Comparison of ENCODE assay signal across 8 cellular contexts in genomic region chr17:68290268-68290954, GRCh38. TPM values are rescaled to one million over a fixed set of nuclear protein-coding genes. Genes with fewer than 3 reads are reported as not detected.
DNase-seq lines count a peak whose midpoint lies in the region; ATAC-seq, FAIRE-seq and TF ChIP-seq lines count a peak whose summit lies in the region.

No MANE protein-coding gene starts in this region.

- WGBS in endodermal cell (ENCODE audit: insufficient coverage in 1 of 2, insufficient read length in 1 of 2), 2 experiments, result 1 to 2% methylated on average over 14 to 50 of the region's 50 CpGs

- no peaks in the 10 kb centered on the region for H3K9me3 ChIP-seq in CD8-positive, alpha-beta memory T cell (ENCODE audit: low read length)
- H3K9me3 ChIP-seq in endodermal cell (ENCODE audit: control insufficient read depth, low read length) (no peaks in the 10 kb centered on the region), thoracic aorta (no peaks in the 10 kb centered on the region)

- H3K9me3 Mint-ChIP-seq in CD8-positive, alpha-beta memory T cell, result no peaks in the 10 kb centered on the region
- H3K9me3 Mint-ChIP-seq in activated CD8-positive, alpha-beta T cell treated with anti-CD3 and anti-CD28 coated beads, Interleukin-2, amount 10 ng/mL, durations not matched to agents 7 days and 5 days (ENCODE audit: insufficient read depth), result no peaks in the 10 kb centered on the region
- H3K9me3 Mint-ChIP-seq in endodermal cell, result no peaks in the 10 kb centered on the region
- no peaks in the 10 kb centered on the region for H3K9me3 Mint-ChIP-seq in natural killer cell

- H3K27ac Mint-ChIP-seq in CD8-positive, alpha-beta memory T cell, result peak overlapping the region; percentile 85 to 100 (median 99)
- peak overlapping the region; percentile 97 for H3K27ac Mint-ChIP-seq in activated CD8-positive, alpha-beta T cell treated with anti-CD3 and anti-CD28 coated beads, Interleukin-2, amount 10 ng/mL, durations not matched to agents 7 days and 5 days
- H3K27ac Mint-ChIP-seq in endodermal cell (no peak overlapping the region), natural killer cell (peak overlapping the region; percentile 98 to 99)

- POLR2A ChIA-PET in CD8-positive, alpha-beta memory T cell (lab: Charles Lee), result interaction anchor here (0.5 to 3.8 kb wide), 24 partner anchors 21 to 222 kb away, joined by 3 to 42 read pairs (median 6); partner anchors contain the start of genes AMZ2, PRKAR1A and WIPI1
- POLR2A ChIA-PET in activated CD8-positive, alpha-beta T cell treated with anti-CD3 and anti-CD28 coated beads, Interleukin-2, amount 10 ng/mL, durations not matched to agents 7 days and 5 days (lab: Charles Lee), result interaction anchor here (0.6 to 3.4 kb wide), 27 partner anchors 20 to 222 kb away, joined by 3 to 36 read pairs (median 7); partner anchors contain the start of genes AMZ2, PRKAR1A and WIPI1

- H3K4me1 ChIP-seq in CD8-positive, alpha-beta memory T cell (ENCODE audit: insufficient read depth, low read length), result peaks cover 45% of the 10 kb centered on the region
- H3K4me1 ChIP-seq in KMS-11 (ENCODE audit: low read depth, poor library complexity, severe bottlenecking), result peaks cover 20% of the 10 kb centered on the region
- no peaks in the 10 kb centered on the region for H3K4me1 ChIP-seq in endodermal cell (ENCODE audit: control insufficient read depth, insufficient read depth, low read length)
- peaks cover 0 to 28% of the 10 kb centered on the region in 2 donors for H3K4me1 ChIP-seq in thoracic aorta (ENCODE audit: control insufficient read depth in 1 of 2, low read depth in 2 of 2)

- H3K4me3 ChIP-seq in CD8-positive, alpha-beta memory T cell (ENCODE audit: low read length), result peak overlapping the region; percentile 86
- H3K4me3 ChIP-seq in KMS-11 (IDR thresholded peaks at IDR 0.05; ENCODE audit: insufficient read depth, low read depth, low read length) (no peak overlapping the region), endodermal cell (ENCODE audit: low read length) (peak overlapping the region; percentile 84), thoracic aorta (peak overlapping the region; percentile 83)

- H3K36me3 Mint-ChIP-seq in CD8-positive, alpha-beta memory T cell, result peaks cover 0 to 6% (median 0%) of the 10 kb centered on the region in 3 donors
- peaks cover 23% of the 10 kb centered on the region for H3K36me3 Mint-ChIP-seq in activated CD8-positive, alpha-beta T cell treated with anti-CD3 and anti-CD28 coated beads, Interleukin-2, amount 10 ng/mL, durations not matched to agents 7 days and 5 days (ENCODE audit: low read depth)
- H3K36me3 Mint-ChIP-seq in endodermal cell (ENCODE audit: low read depth) (no peaks in the 10 kb centered on the region), natural killer cell (no peaks in the 10 kb centered on the region)

- H3K27ac ChIP-seq in CD8-positive, alpha-beta memory T cell (ENCODE audit: low read depth, low read length), result peak overlapping the region; percentile 94
- H3K27ac ChIP-seq in KMS-11 (peak overlapping the region; percentile 90), endodermal cell (ENCODE audit: low read depth, low read length) (no peak overlapping the region), thoracic aorta (no peak overlapping the region)

- ATAC-seq in activated CD8-positive, alpha-beta T cell treated with anti-CD3 and anti-CD28 coated beads, Interleukin-2, amount 10 ng/mL, durations not matched to agents 7 days and 5 days, result peak; percentile 1
- ATAC-seq in natural killer cell (peak; percentile 6 to 18 (median 15)), thoracic aorta (ENCODE audit: insufficient number of reproducible peaks, low FRiP score, low read depth) (no peak)

- CTCF ChIA-PET in CD8-positive, alpha-beta memory T cell (lab: Charles Lee), result interaction anchor here (0.9 to 4.0 kb wide), 12 partner anchors 13 to 176 kb away, joined by 3 to 21 read pairs (median 4); no protein-coding TSS in a partner anchor
- CTCF ChIA-PET in activated CD8-positive, alpha-beta T cell treated with anti-CD3 and anti-CD28 coated beads, Interleukin-2, amount 10 ng/mL, durations not matched to agents 7 days and 5 days (lab: Charles Lee), result interaction anchor here (0.6 to 3.5 kb wide), 13 partner anchors 27 to 172 kb away, joined by 3 to 21 read pairs (median 4); partner anchors contain the start of gene WIPI1

- peak overlapping the region; percentile 87 to 100 (median 100) for H3K4me3 Mint-ChIP-seq in CD8-positive, alpha-beta memory T cell
- peak overlapping the region; percentile 98 for H3K4me3 Mint-ChIP-seq in activated CD8-positive, alpha-beta T cell treated with anti-CD3 and anti-CD28 coated beads, Interleukin-2, amount 10 ng/mL, durations not matched to agents 7 days and 5 days
- H3K4me3 Mint-ChIP-seq in endodermal cell (peak overlapping the region; percentile 61), natural killer cell (peak overlapping the region; percentile 99)

- H4K20me1 ChIP-seq in KMS-11 (ENCODE audit: insufficient read depth), result no peaks in the 10 kb centered on the region

- TF ChIP-seq CTCF in KMS-11 (conservative IDR thresholded peaks at IDR 0.05; ENCODE audit: low read depth, low read length) (no peak), endodermal cell (conservative IDR thresholded peaks at IDR 0.05) (no peak), natural killer cell (IDR thresholded peaks at IDR 0.05) (no peak), thoracic aorta (IDR thresholded peaks at IDR 0.05) (no peak)

- DNase-seq in CD8-positive, alpha-beta memory T cell, result peak; percentile 64 to 84 (median 76)
- peak; percentile 67 for DNase-seq in activated CD8-positive, alpha-beta T cell treated with anti-CD3 and anti-CD28 coated beads, Interleukin-2, amount 10 ng/mL, durations not matched to agents 7 days and 5 days
- peak; percentile 84 for DNase-seq in endodermal cell
- DNase-seq in natural killer cell, result peak; percentile 69
- no peak for DNase-seq in thoracic aorta (ENCODE audit: low spot score)
- DNase-seq in HTR-8/SVneo (ENCODE audit: insufficient read length, low spot score), result no peak
- DNase-seq in NCI-H128 (lab: John Stamatoyannopoulos, UW; ENCODE audit: unreplicated experiment), result no peak

- H3K79me2 ChIP-seq in KMS-11 (ENCODE audit: insufficient read depth, low read depth), result no peaks in the 10 kb centered on the region; the same call in 1 of the 2 replicates

- H3K9ac ChIP-seq in KMS-11 (peak overlapping the region; percentile 98), endodermal cell (ENCODE audit: extremely low read depth, low read length, poor library complexity, severe bottlenecking) (peak overlapping the region; percentile 78)

- H2AFZ ChIP-seq in KMS-11 (ENCODE audit: low read depth), result peak overlapping the region; percentile 64

- no peaks in the 10 kb centered on the region for H3K27me3 Mint-ChIP-seq in CD8-positive, alpha-beta memory T cell
- no peaks in the 10 kb centered on the region for H3K27me3 Mint-ChIP-seq in activated CD8-positive, alpha-beta T cell treated with anti-CD3 and anti-CD28 coated beads, Interleukin-2, amount 10 ng/mL, durations not matched to agents 7 days and 5 days (ENCODE audit: low read depth)
- H3K27me3 Mint-ChIP-seq in endodermal cell (ENCODE audit: insufficient read depth), result peaks cover 68% of the 10 kb centered on the region
- no peaks in the 10 kb centered on the region for H3K27me3 Mint-ChIP-seq in natural killer cell (ENCODE audit: low read depth in 2 of 2)

- FAIRE-seq in HTR-8/SVneo (lab: Jason Lieb, UNC), result no peak

- no peaks in the 10 kb centered on the region for H3K36me3 ChIP-seq in CD8-positive, alpha-beta memory T cell (ENCODE audit: insufficient read depth, low read length)
- H3K36me3 ChIP-seq in KMS-11 (ENCODE audit: insufficient read depth) (no peaks in the 10 kb centered on the region), endodermal cell (ENCODE audit: control insufficient read depth, insufficient read depth, low read length) (no peaks in the 10 kb centered on the region), thoracic aorta (no peaks in the 10 kb centered on the region)

- peaks cover 47 to 79% (median 62%) of the 10 kb centered on the region in 3 donors for H3K4me1 Mint-ChIP-seq in CD8-positive, alpha-beta memory T cell
- peaks cover 60% of the 10 kb centered on the region for H3K4me1 Mint-ChIP-seq in activated CD8-positive, alpha-beta T cell treated with anti-CD3 and anti-CD28 coated beads, Interleukin-2, amount 10 ng/mL, durations not matched to agents 7 days and 5 days (ENCODE audit: low read depth)
- H3K4me1 Mint-ChIP-seq in endodermal cell (peaks cover 23% of the 10 kb centered on the region), natural killer cell (peaks cover 74% of the 10 kb centered on the region in 2 donors)

- intact Hi-C loops in natural killer cell (cut with micrococcal nuclease), result loop anchor here (5.0 to 10.0 kb wide), 2 partner anchors 43 to 144 kb away; partner anchors contain the start of gene AMZ2

- no peaks in the 10 kb centered on the region for H3K27me3 ChIP-seq in CD8-positive, alpha-beta memory T cell (ENCODE audit: insufficient read depth, low read length, poor library complexity, severe bottlenecking)
- H3K27me3 ChIP-seq in KMS-11 (ENCODE audit: insufficient read depth, low read depth) (no peaks in the 10 kb centered on the region), endodermal cell (ENCODE audit: control insufficient read depth, insufficient read depth, low read length, poor library complexity, severe bottlenecking) (peaks cover 60% of the 10 kb centered on the region), thoracic aorta (replicated peaks; ENCODE audit: insufficient read depth) (no peaks in the 10 kb centered on the region)

- peak overlapping the region; percentile 72 for H3K4me2 ChIP-seq in KMS-11

RNA-seq across cellular contexts. Expression of gene SLC16A6, which starts 0.5 kb away (rescaled TPM):
- 1 to 10 TPM; 8.4 to 9.4 TPM for total RNA-seq in CD8-positive, alpha-beta memory T cell
- polyA plus RNA-seq in CD8-positive, alpha-beta memory T cell, result 1.3 TPM
- total RNA-seq in activated CD8-positive, alpha-beta T cell treated with anti-CD3 and anti-CD28 coated beads, Interleukin-2, amount 10 ng/mL, durations not matched to agents 7 days and 5 days, result 1 to 10 TPM; 6.9 to 7.1 TPM
- under 1 TPM; 0.18 to 0.58 TPM for total RNA-seq in endodermal cell
- 0.32 TPM for polyA plus RNA-seq in endodermal cell (2013, experiment 1 of 2)
- polyA plus RNA-seq in endodermal cell (2013, experiment 2 of 2), result 0.37 TPM
- 10 to 100 TPM; 16.5 to 20.9 (median 19.4) TPM for total RNA-seq in natural killer cell
- total RNA-seq in thoracic aorta, result 1 to 10 TPM in 1 of 2 donors, under 1 TPM in 1; 0.41 to 1.2 TPM

RNA-seq across cellular contexts. Expression of gene ARSG, which starts 0.9 kb away (rescaled TPM):
- total RNA-seq in CD8-positive, alpha-beta memory T cell, result 1 to 10 TPM; 7.0 to 7.7 TPM
- polyA plus RNA-seq in CD8-positive, alpha-beta memory T cell, result 9.5 TPM
- 10 to 100 TPM in 1 of 2 experiments, 1 to 10 TPM in 1; 9.1 to 10.7 TPM for total RNA-seq in activated CD8-positive, alpha-beta T cell treated with anti-CD3 and anti-CD28 coated beads, Interleukin-2, amount 10 ng/mL, durations not matched to agents 7 days and 5 days
- total RNA-seq in endodermal cell, result 10 to 100 TPM in 1 of 2 donors, 1 to 10 TPM in 1; 4.4 to 14.1 TPM
- polyA plus RNA-seq in endodermal cell (2013, experiment 1 of 2), result 6.2 TPM
- polyA plus RNA-seq in endodermal cell (2013, experiment 2 of 2), result 5.0 TPM
- total RNA-seq in natural killer cell, result 10 to 100 TPM; 34.8 to 52.3 (median 39.3) TPM
- 10 to 100 TPM in 1 of 2 donors, 1 to 10 TPM in 1; 5.4 to 16.9 TPM for total RNA-seq in thoracic aorta

RNA-seq across cellular contexts. Expression of gene AMZ2, which starts 42.6 kb away (rescaled TPM):
- total RNA-seq in CD8-positive, alpha-beta memory T cell, result 100 to 1,000 TPM; 113 to 118 TPM
- polyA plus RNA-seq in CD8-positive, alpha-beta memory T cell, result 141 TPM
- 10 to 100 TPM; 79.9 to 80.0 TPM for total RNA-seq in activated CD8-positive, alpha-beta T cell treated with anti-CD3 and anti-CD28 coated beads, Interleukin-2, amount 10 ng/mL, durations not matched to agents 7 days and 5 days
- total RNA-seq in endodermal cell (10 to 100 TPM; 64.0 to 89.4 TPM), natural killer cell (100 to 1,000 TPM in 2 of 3 donors, 10 to 100 TPM in 1; 87.0 to 131 (median 107) TPM), thoracic aorta (10 to 100 TPM; 28.7 to 42.6 TPM)
- 88.9 TPM for polyA plus RNA-seq in endodermal cell (2013, experiment 1 of 2)
- polyA plus RNA-seq in endodermal cell (2013, experiment 2 of 2), result 86.9 TPM

Comparison
In these comparisons a context has a peak if more than half of its experiments do, and no peak if none do; other contexts are left out.
1. DNase-seq: peak in CD8-positive, alpha-beta memory T cell (5 of 5), activated CD8-positive, alpha-beta T cell treated with anti-CD3 and anti-CD28 coated beads, Interleukin-2, amount 10 ng/mL, durations not matched to agents 7 days and 5 days (single experiment), endodermal cell (single experiment) and natural killer cell (single experiment); none in thoracic aorta (single experiment), HTR-8/SVneo (single experiment) and NCI-H128 (single experiment).
2. H3K27ac ChIP-seq: peak in CD8-positive, alpha-beta memory T cell (single experiment) and KMS-11 (single experiment); none in endodermal cell (single experiment) and thoracic aorta (0 of 2).
3. Peak in every context shown above with its lines, with median percentiles within 50 percentile points of each other: H3K4me3 Mint-ChIP-seq.